11 cellular contexts compared by ENCODE assay signal in the genomic region with DNA sequence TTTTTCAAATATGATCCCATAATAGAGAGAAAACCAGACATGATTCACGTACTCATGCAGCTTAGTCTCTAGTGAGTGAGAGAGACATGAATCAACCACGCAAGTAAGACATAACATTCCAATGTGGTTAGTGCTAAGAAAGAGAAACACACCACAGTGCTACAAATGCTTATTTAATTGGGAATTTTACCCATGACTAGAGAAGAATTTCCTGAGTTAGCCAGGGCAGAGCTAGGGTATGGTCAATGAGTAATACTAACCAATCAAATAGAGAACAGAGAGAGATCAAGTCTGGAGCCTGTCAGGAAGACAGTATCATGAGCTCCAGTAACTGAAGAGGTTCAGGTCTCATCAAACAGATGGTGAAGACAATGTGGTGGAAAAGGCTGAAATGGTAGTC.
A peak's percentile ranks its signal among the peaks of the same experiment; 100 is the strongest.
DNase-seq lines count a peak whose midpoint lies in the region.
"Had no signal": no experiment of that assay in that cellular context is flagged by ENCODE, and none has a peak within 500 bp of the region (broad histone marks: within the 10 kb centered on the region; RNA-seq: fewer than 3 reads in every experiment).

No MANE protein-coding gene starts in this region.

- H3K4me3 ChIP-seq in GM23248 (peak overlapping the region; percentile 8; the same call in 1 of the 2 replicates), SK-N-MC (no peak overlapping the region), skeletal muscle cell (ENCODE audit: low read depth, low read length) (no peak overlapping the region)
- H3K4me3 ChIP-seq: gastrocnemius medialis had no signal

- DNase-seq in GM23248, result peak; percentile 97
- peak; percentile 30 for DNase-seq in SK-N-MC (ENCODE audit: low read depth, low spot score)
- peak; percentile 98 for DNase-seq in fibroblast of peridontal ligament (ENCODE audit: extremely low read depth)
- peak; percentile 94 for DNase-seq in skeletal muscle cell (ENCODE audit: low read depth)
- DNase-seq in superior temporal gyrus (ENCODE audit: extremely low spot score), result no peak
- no peak for DNase-seq in NCI-H1105 treated with DMSO at 0.1 percent for 48 hours (lab: John Stamatoyannopoulos, UW)
- no peak for DNase-seq in activated CD8-positive, alpha-beta memory T cell treated with anti-CD3 and anti-CD28 coated beads, Interleukin-2, amount 50 U/mL, for 4 hours
- no peak for DNase-seq in activated CD4-positive, alpha-beta memory T cell treated with anti-CD3 and anti-CD28 coated beads for 36 hours
- DNase-seq: activated naive CD8-positive, alpha-beta T cell treated with anti-CD3 and anti-CD28 coated beads, Interleukin-2, amount 10 ng/mL, durations not matched to agents 7 days and 5 days; gastrocnemius medialis; naive thymus-derived CD8-positive, alpha-beta T cell had no signal

- H3K36me3 ChIP-seq in GM23248 (ENCODE audit: low read depth) (no peaks in the 10 kb centered on the region), SK-N-MC (ENCODE audit: insufficient read depth, low read length) (no peaks in the 10 kb centered on the region)
- H3K36me3 ChIP-seq: gastrocnemius medialis had no signal

- H3K27me3 Mint-ChIP-seq in activated CD4-positive, alpha-beta memory T cell treated with anti-CD3 and anti-CD28 coated beads for 36 hours, result no peaks in the 10 kb centered on the region
- H3K27me3 Mint-ChIP-seq: activated naive CD8-positive, alpha-beta T cell treated with anti-CD3 and anti-CD28 coated beads, Interleukin-2, amount 10 ng/mL, durations not matched to agents 7 days and 5 days had no signal

- peak overlapping the region; percentile 38 for H3K4me2 ChIP-seq in GM23248 (ENCODE audit: unreplicated experiment)

- CTCF ChIA-PET in activated CD4-positive, alpha-beta memory T cell treated with anti-CD3 and anti-CD28 coated beads for 36 hours (lab: Charles Lee), result no interaction called here

- no peak overlapping the region for H3K9ac ChIP-seq in GM23248
- H3K9ac ChIP-seq in SK-N-MC (ENCODE audit: insufficient read length), result no peak overlapping the region

- POLR2A ChIA-PET in activated CD4-positive, alpha-beta memory T cell treated with anti-CD3 and anti-CD28 coated beads for 36 hours (lab: Charles Lee), result no interaction called here

- H3K4me1 Mint-ChIP-seq in activated CD4-positive, alpha-beta memory T cell treated with anti-CD3 and anti-CD28 coated beads for 36 hours (ENCODE audit: low read depth), result no peaks in the 10 kb centered on the region
- H3K4me1 Mint-ChIP-seq: activated naive CD8-positive, alpha-beta T cell treated with anti-CD3 and anti-CD28 coated beads, Interleukin-2, amount 10 ng/mL, durations not matched to agents 7 days and 5 days; naive thymus-derived CD8-positive, alpha-beta T cell had no signal

- H3K27ac ChIP-seq in GM23248, result peak overlapping the region; percentile 69
- peak overlapping the region; percentile 52; the same call in 1 of the 2 replicates for H3K27ac ChIP-seq in SK-N-MC
- H3K27ac ChIP-seq: gastrocnemius medialis had no signal

- H3K4me3 Mint-ChIP-seq in activated CD4-positive, alpha-beta memory T cell treated with anti-CD3 and anti-CD28 coated beads for 36 hours, result no peak overlapping the region
- H3K4me3 Mint-ChIP-seq: activated naive CD8-positive, alpha-beta T cell treated with anti-CD3 and anti-CD28 coated beads, Interleukin-2, amount 10 ng/mL, durations not matched to agents 7 days and 5 days; naive thymus-derived CD8-positive, alpha-beta T cell had no signal

- no peaks in the 10 kb centered on the region for H3K9me3 Mint-ChIP-seq in activated CD4-positive, alpha-beta memory T cell treated with anti-CD3 and anti-CD28 coated beads for 36 hours
- H3K9me3 Mint-ChIP-seq: activated naive CD8-positive, alpha-beta T cell treated with anti-CD3 and anti-CD28 coated beads, Interleukin-2, amount 10 ng/mL, durations not matched to agents 7 days and 5 days had no signal

- H3K9me3 ChIP-seq in GM23248 (ENCODE audit: low read depth) (no peaks in the 10 kb centered on the region), SK-N-MC (ENCODE audit: low read depth, low read length) (no peaks in the 10 kb centered on the region; the same call in 1 of the 2 replicates)
- H3K9me3 ChIP-seq: gastrocnemius medialis had no signal

- H3F3A ChIP-seq in GM23248 (ENCODE audit: insufficient read depth), result peaks cover 16% of the 10 kb centered on the region

- H3K27me3 ChIP-seq in GM23248 (replicated peaks; ENCODE audit: insufficient read depth), result no peaks in the 10 kb centered on the region
- H3K27me3 ChIP-seq: gastrocnemius medialis had no signal

- H3K79me2 ChIP-seq in GM23248 (ENCODE audit: insufficient read depth), result no peaks in the 10 kb centered on the region

- no peaks in the 10 kb centered on the region for H4K20me1 ChIP-seq in GM23248 (ENCODE audit: insufficient read depth)

- 0 to 2% methylated on average over 2 of the region's 2 CpGs for WGBS in GM23248 (ENCODE audit: low coverage in 1 of 2, low lambda C conversion rate in 2 of 2, missing lambda C conversion rate in 2 of 2), 2 experiments

- intact Hi-C loops in activated CD4-positive, alpha-beta memory T cell treated with anti-CD3 and anti-CD28 coated beads for 36 hours (cut with micrococcal nuclease), result no loop called here

- in situ Hi-C loops in GM23248 (cut with MboI), result no loop called here

- H2AFZ ChIP-seq in GM23248, result no peak overlapping the region

- no peak overlapping the region for H3K27ac Mint-ChIP-seq in activated CD4-positive, alpha-beta memory T cell treated with anti-CD3 and anti-CD28 coated beads for 36 hours
- H3K27ac Mint-ChIP-seq: activated naive CD8-positive, alpha-beta T cell treated with anti-CD3 and anti-CD28 coated beads, Interleukin-2, amount 10 ng/mL, durations not matched to agents 7 days and 5 days; naive thymus-derived CD8-positive, alpha-beta T cell had no signal

- H3K9me2 ChIP-seq in GM23248 (ENCODE audit: insufficient read depth), result no peaks in the 10 kb centered on the region

- H3K36me3 Mint-ChIP-seq in activated CD4-positive, alpha-beta memory T cell treated with anti-CD3 and anti-CD28 coated beads for 36 hours, result no peaks in the 10 kb centered on the region
- H3K36me3 Mint-ChIP-seq: activated naive CD8-positive, alpha-beta T cell treated with anti-CD3 and anti-CD28 coated beads, Interleukin-2, amount 10 ng/mL, durations not matched to agents 7 days and 5 days; naive thymus-derived CD8-positive, alpha-beta T cell had no signal

- H3K4me1 ChIP-seq in GM23248 (ENCODE audit: insufficient read depth), result peaks cover 35% of the 10 kb centered on the region
- H3K4me1 ChIP-seq: gastrocnemius medialis had no signal

Comparison
In these comparisons a context has a peak if more than half of its experiments do, and no peak if none do; other contexts are left out.
1. DNase-seq: peak in GM23248 (single experiment), SK-N-MC (single experiment), fibroblast of peridontal ligament (single experiment) and skeletal muscle cell (single experiment); none in superior temporal gyrus (single experiment), NCI-H1105 treated with DMSO at 0.1 percent for 48 hours (single experiment), activated CD8-positive, alpha-beta memory T cell treated with anti-CD3 and anti-CD28 coated beads, Interleukin-2, amount 50 U/mL, for 4 hours (single experiment) and activated CD4-positive, alpha-beta memory T cell treated with anti-CD3 and anti-CD28 coated beads for 36 hours (single experiment).